In genomic region chr10:11331706-11332105, GRCh38 we compare ENCODE assay signal across 19 cellular contexts.
A peak's percentile ranks its signal among the peaks of the same experiment; 100 is the strongest.
DNase-seq lines count a peak whose midpoint lies in the region; ATAC-seq lines count a peak whose summit lies in the region.
"Had no signal": no experiment of that assay in that cellular context is flagged by ENCODE, and none has a peak within 500 bp of the region (broad histone marks: within the 10 kb centered on the region; RNA-seq: fewer than 3 reads in every experiment).

No MANE protein-coding gene starts in this region.

- peaks cover 69% of the 10 kb centered on the region for H3K4me1 Mint-ChIP-seq in activated T-cell treated with anti-CD3 and anti-CD28 coated beads, Interleukin-2, amount 50 U/mL, for 24 hours (ENCODE audit: low read depth)
- H3K4me1 Mint-ChIP-seq in effector memory CD8-positive, alpha-beta T cell (ENCODE audit: low read depth in 2 of 2): peaks cover 19% of the 10 kb centered on the region in 2 donors

- H3K9me3 Mint-ChIP-seq in activated T-cell treated with anti-CD3 and anti-CD28 coated beads, Interleukin-2, amount 50 U/mL, for 24 hours: no peaks in the 10 kb centered on the region
- no peaks in the 10 kb centered on the region for H3K9me3 Mint-ChIP-seq in effector memory CD8-positive, alpha-beta T cell
- H3K9me3 Mint-ChIP-seq: memory B cell, nephron, WTC11 had no signal

- no peaks in the 10 kb centered on the region for H3K9me3 ChIP-seq in skeletal muscle satellite cell (replicated peaks; ENCODE audit: low read length)
- H3K9me3 ChIP-seq: A549 had no signal

- peak overlapping the region; percentile 25 for H3K4me2 ChIP-seq in skeletal muscle satellite cell (ENCODE audit: low read length)
- H3K4me2 ChIP-seq: A549 had no signal

- no peaks in the 10 kb centered on the region for H3K27me3 Mint-ChIP-seq in activated T-cell treated with anti-CD3 and anti-CD28 coated beads, Interleukin-2, amount 50 U/mL, for 24 hours
- no peaks in the 10 kb centered on the region for H3K27me3 Mint-ChIP-seq in effector memory CD8-positive, alpha-beta T cell
- H3K27me3 Mint-ChIP-seq: memory B cell had no signal

- H3K36me3 ChIP-seq in skeletal muscle satellite cell (ENCODE audit: insufficient read depth, low read length): no peaks in the 10 kb centered on the region

- no peaks in the 10 kb centered on the region for H3K27me3 ChIP-seq in skeletal muscle satellite cell (ENCODE audit: control insufficient read depth, insufficient read depth, low read length)
- H3K27me3 ChIP-seq: cardiac muscle cell had no signal

- no peak for DNase-seq in activated T-cell treated with anti-CD3 and anti-CD28 coated beads, Interleukin-2, amount 50 U/mL, for 24 hours
- DNase-seq in activated T-cell treated with anti-CD3 and anti-CD28 coated beads for 4 hours: no peak
- DNase-seq in LHCN-M2 (ENCODE audit: low read depth): peak; percentile 67
- no peak for DNase-seq in effector memory CD8-positive, alpha-beta T cell
- no peak for DNase-seq in left colon
- no peak for DNase-seq in SHP77 treated with DMSO at 0.1 percent for 48 hours (lab: John Stamatoyannopoulos, UW)
- no peak for DNase-seq in DMS 273 (lab: John Stamatoyannopoulos, UW; ENCODE audit: unreplicated experiment)
- DNase-seq: activated gamma-delta T cell; DMS53; islet precursor cell; NCI-H774; stimulated activated CD8-positive, alpha-beta memory T cell treated with anti-CD3 and anti-CD28 coated beads, Interleukin-4, amount 100 ng/mL, for 48 hours; T-helper 2 cell had no signal

- no peak overlapping the region for H3K9ac ChIP-seq in skeletal muscle satellite cell (ENCODE audit: low read depth, low read length)

- no peak overlapping the region for H3K4me3 ChIP-seq in skeletal muscle satellite cell (ENCODE audit: low read length)
- H3K4me3 ChIP-seq: A549, cardiac muscle cell had no signal

- H3K4me3 Mint-ChIP-seq in activated T-cell treated with anti-CD3 and anti-CD28 coated beads, Interleukin-2, amount 50 U/mL, for 24 hours: no peak overlapping the region
- no peak overlapping the region for H3K4me3 Mint-ChIP-seq in effector memory CD8-positive, alpha-beta T cell
- H3K4me3 Mint-ChIP-seq: memory B cell, nephron, WTC11 had no signal

- H3K36me3 Mint-ChIP-seq in activated T-cell treated with anti-CD3 and anti-CD28 coated beads, Interleukin-2, amount 50 U/mL, for 24 hours (ENCODE audit: low read depth): peaks cover 83% of the 10 kb centered on the region
- H3K36me3 Mint-ChIP-seq in effector memory CD8-positive, alpha-beta T cell (ENCODE audit: insufficient read depth): peaks cover 98% of the 10 kb centered on the region
- H3K36me3 Mint-ChIP-seq: WTC11 had no signal

- peak overlapping the region; percentile 85 for H3K27ac Mint-ChIP-seq in activated T-cell treated with anti-CD3 and anti-CD28 coated beads, Interleukin-2, amount 50 U/mL, for 24 hours
- peak overlapping the region; percentile 71 to 85 for H3K27ac Mint-ChIP-seq in effector memory CD8-positive, alpha-beta T cell
- H3K27ac Mint-ChIP-seq: memory B cell, nephron, WTC11 had no signal

- intact Hi-C loops in left colon (cut with DNase I, micrococcal nuclease): no loop called here

- ATAC-seq in effector memory CD8-positive, alpha-beta T cell (replicated peaks): no peak
- ATAC-seq in left colon: no peak
- ATAC-seq: A549, WTC11 had no signal

- H3K4me1 ChIP-seq in skeletal muscle satellite cell (ENCODE audit: control insufficient read depth, insufficient read depth, low read length): peaks cover 41% of the 10 kb centered on the region
- H3K4me1 ChIP-seq: A549 had no signal
